ENCODE assay signal across 8 cellular contexts in the genomic region with DNA sequence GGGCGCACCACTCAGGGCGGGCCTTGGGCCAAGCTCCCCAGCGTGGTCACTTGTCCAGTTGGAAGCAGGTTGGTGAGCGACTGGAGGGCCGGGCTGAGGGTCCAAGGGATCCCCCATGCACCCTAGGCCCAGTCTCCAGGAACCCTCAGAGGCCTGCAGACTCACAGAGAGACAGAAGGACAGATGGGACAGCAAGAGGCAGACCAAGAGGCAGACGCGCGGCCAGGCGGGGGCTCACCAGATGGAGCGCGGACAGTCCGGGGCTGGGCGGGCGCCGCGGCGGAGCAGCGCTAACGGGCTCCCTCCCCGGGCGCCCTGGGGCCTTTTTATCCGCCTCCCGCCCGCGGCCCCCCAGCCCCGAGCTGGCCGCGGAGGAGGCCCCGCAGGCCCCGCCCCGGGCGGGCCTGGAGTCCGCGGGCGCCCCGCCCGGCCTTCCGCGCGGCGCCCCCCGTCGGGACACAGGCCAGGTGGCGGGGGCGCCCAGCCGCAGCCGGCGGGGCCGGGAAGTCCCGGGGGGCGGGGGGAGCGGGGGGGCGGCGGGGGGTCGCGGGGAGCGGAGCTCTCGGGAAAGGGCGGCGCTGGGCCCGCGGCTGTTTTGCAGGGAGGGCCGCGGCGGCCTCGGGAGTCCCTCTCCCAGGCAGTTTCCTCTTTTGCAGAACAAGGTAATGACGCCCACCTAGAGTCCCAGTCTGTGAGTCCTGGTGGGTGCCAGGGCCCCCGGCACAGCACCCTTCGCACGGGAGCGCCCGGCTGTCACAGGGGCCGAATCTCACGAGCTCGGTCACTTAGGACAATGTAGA. TPM values are rescaled to one million over a fixed set of nuclear protein-coding genes. Genes with fewer than 3 reads are reported as not detected.
A peak's percentile ranks its signal among the peaks of the same experiment; 100 is the strongest.
DNase-seq lines count a peak whose midpoint lies in the region; ATAC-seq and TF ChIP-seq lines count a peak whose summit lies in the region.

A gene (minus strand): TSS at position 301 of the 800 bp plus-strand sequence. CDS start 5,175 bp downstream, outside the sequence.

- H3K27ac Mint-ChIP-seq in activated T-cell treated with anti-CD3 and anti-CD28 coated beads, Interleukin-2, amount 50 U/mL, for 24 hours: no peak within 1 kb of the TSS
- no peak within 1 kb of the TSS for H3K27ac Mint-ChIP-seq in endodermal cell

- H3K36me3 Mint-ChIP-seq in activated T-cell treated with anti-CD3 and anti-CD28 coated beads, Interleukin-2, amount 50 U/mL, for 24 hours (ENCODE audit: low read depth): no peaks in the 10 kb centered on the region
- no peaks in the 10 kb centered on the region for H3K36me3 Mint-ChIP-seq in endodermal cell (ENCODE audit: low read depth)

- POLR2A ChIA-PET in PC-3 (lab: Charles Lee; ENCODE audit: unreplicated experiment): no interaction called here

- H3K4me3 ChIP-seq in PC-3 (ENCODE audit: low read length): peak within 1 kb of the TSS; percentile 61
- H3K4me3 ChIP-seq in endodermal cell (ENCODE audit: low read length): peak within 1 kb of the TSS; percentile 23
- no peak within 1 kb of the TSS for H3K4me3 ChIP-seq in mucosa of descending colon

- H3K4me1 ChIP-seq in PC-3 (ENCODE audit: insufficient read depth, low read length) (peaks cover 27% of the 10 kb centered on the region), endodermal cell (ENCODE audit: control insufficient read depth, insufficient read depth, low read length) (peaks cover 5% of the 10 kb centered on the region), mucosa of descending colon (ENCODE audit: low read depth) (peaks cover 4% of the 10 kb centered on the region)

- BruUV-seq in PC-3 (replicated peaks; lab: Mats Ljungman, UMichigan): no TSS peak

- DNase-seq in activated T-cell treated with anti-CD3 and anti-CD28 coated beads, Interleukin-2, amount 50 U/mL, for 24 hours: no peak
- DNase-seq in activated T-cell treated with anti-CD3 and anti-CD28 coated beads for 4 hours: no peak
- peak; percentile 19 for DNase-seq in PC-3
- DNase-seq in endodermal cell: peak; percentile 80
- peak in 2 of 3 donors; percentile 14 to 48 for DNase-seq in mucosa of descending colon
- DNase-seq in NK-92 treated with Interleukin-12 subunit alpha and Interleukin-12 subunit beta, amount 100 ng/mL, for 24 hours (lab: John Stamatoyannopoulos, UW): no peak
- DNase-seq in stimulated activated naive CD4-positive, alpha-beta T cell (lab: John Stamatoyannopoulos, UW): no peak
- DNase-seq in stimulated activated CD4-positive, alpha-beta T cell treated with anti-CD3 and anti-CD28 coated beads, Interleukin-4, amount 100 ng/mL, for 1 hour: no peak

- H3K4me2 ChIP-seq in PC-3 (ENCODE audit: low read length): peak within 1 kb of the TSS; percentile 89

- no peak for TF ChIP-seq CTCF in PC-3 (conservative IDR thresholded peaks at IDR 0.05; ENCODE audit: low read depth, low read length)
- no peak for TF ChIP-seq CTCF in endodermal cell (conservative IDR thresholded peaks at IDR 0.05)
- TF ChIP-seq CTCF in mucosa of descending colon (IDR thresholded peaks at IDR 0.05): no peak

- no peaks in the 10 kb centered on the region for H4K20me1 ChIP-seq in PC-3 (ENCODE audit: low read length)

- H3K27me3 Mint-ChIP-seq in activated T-cell treated with anti-CD3 and anti-CD28 coated beads, Interleukin-2, amount 50 U/mL, for 24 hours: peaks cover 60% of the 10 kb centered on the region
- peaks cover 26% of the 10 kb centered on the region for H3K27me3 Mint-ChIP-seq in endodermal cell (ENCODE audit: insufficient read depth)

- H3F3A ChIP-seq in PC-3 (ENCODE audit: low read length, unreplicated experiment): no peaks in the 10 kb centered on the region

- H3K9me3 ChIP-seq in PC-3 (ENCODE audit: low read length) (no peaks in the 10 kb centered on the region), endodermal cell (ENCODE audit: control insufficient read depth, low read length) (no peaks in the 10 kb centered on the region), mucosa of descending colon (no peaks in the 10 kb centered on the region)

- H3K36me3 ChIP-seq in PC-3 (ENCODE audit: low read depth, low read length) (no peaks in the 10 kb centered on the region), endodermal cell (ENCODE audit: control insufficient read depth, insufficient read depth, low read length) (no peaks in the 10 kb centered on the region), mucosa of descending colon (ENCODE audit: low read depth) (no peaks in the 10 kb centered on the region)

- peaks cover 2% of the 10 kb centered on the region for H3K4me1 Mint-ChIP-seq in activated T-cell treated with anti-CD3 and anti-CD28 coated beads, Interleukin-2, amount 50 U/mL, for 24 hours (ENCODE audit: low read depth)
- peaks cover 26% of the 10 kb centered on the region for H3K4me1 Mint-ChIP-seq in endodermal cell

- H3K79me2 ChIP-seq in PC-3 (ENCODE audit: low read length): no peaks in the 10 kb centered on the region

- intact Hi-C loops in PC-3 (cut with micrococcal nuclease): loop anchor here (2.0 to 10.0 kb wide), 3 partner anchors 41 to 397 kb away; no protein-coding TSS in a partner anchor
- intact Hi-C loops in mucosa of descending colon (cut with DNase I, micrococcal nuclease): no loop called here

- H3K27me3 ChIP-seq in PC-3 (ENCODE audit: low read length): no peaks in the 10 kb centered on the region
- no peaks in the 10 kb centered on the region for H3K27me3 ChIP-seq in endodermal cell (ENCODE audit: control insufficient read depth, insufficient read depth, low read length, poor library complexity, severe bottlenecking)

- H3K4me3 Mint-ChIP-seq in activated T-cell treated with anti-CD3 and anti-CD28 coated beads, Interleukin-2, amount 50 U/mL, for 24 hours: peak within 1 kb of the TSS; percentile 63
- H3K4me3 Mint-ChIP-seq in endodermal cell: peak within 1 kb of the TSS; percentile 63

- ATAC-seq in PC-3: peak; percentile 16
- ATAC-seq in mucosa of descending colon: peak; percentile 31

- H2AFZ ChIP-seq in PC-3 (ENCODE audit: low read length): peak within 1 kb of the TSS; percentile 83

- H3K27ac ChIP-seq in PC-3 (ENCODE audit: low read length) (peak within 1 kb of the TSS; percentile 67), endodermal cell (ENCODE audit: low read depth, low read length) (no peak within 1 kb of the TSS)

- 22 to 29% methylated on average over 21 to 60 of the region's 75 CpGs for WGBS in endodermal cell (ENCODE audit: insufficient coverage in 1 of 2, insufficient read length in 1 of 2), 2 experiments

- CTCF ChIA-PET in PC-3 (lab: Charles Lee): interaction anchor here (0.9 kb wide), 1 partner anchor 42 kb away, joined by 3 read pairs; no protein-coding TSS in a partner anchor

- H3K9me2 ChIP-seq in PC-3 (replicated peaks; ENCODE audit: low read length): no peaks in the 10 kb centered on the region

- no peaks in the 10 kb centered on the region for H3K9me3 Mint-ChIP-seq in activated T-cell treated with anti-CD3 and anti-CD28 coated beads, Interleukin-2, amount 50 U/mL, for 24 hours
- H3K9me3 Mint-ChIP-seq in endodermal cell: no peaks in the 10 kb centered on the region

- H3K9ac ChIP-seq in PC-3 (ENCODE audit: low read length) (peak within 1 kb of the TSS; percentile 37), endodermal cell (ENCODE audit: extremely low read depth, low read length, poor library complexity, severe bottlenecking) (peak within 1 kb of the TSS; percentile 15)

RNA-seq across cellular contexts. Expression of the gene that starts here (rescaled TPM):
- 7.8 and 8.2 TPM in 2 replicates for total RNA-seq in PC-3 (2014; rRNA removed)
- total RNA-seq in endodermal cell: under 1 TPM; 0.57 to 0.77 TPM
- 4.0 TPM for polyA plus RNA-seq in endodermal cell (2013, experiment 1 of 2)
- 4.2 TPM for polyA plus RNA-seq in endodermal cell (2013, experiment 2 of 2)
- 1 to 10 TPM in 1 of 3 donors, under 1 TPM in 2; 0.58 to 7.8 (median 0.58) TPM for total RNA-seq in mucosa of descending colon

Comparison
In these comparisons a context has a peak if more than half of its experiments do, and no peak if none do; other contexts are left out.
1. DNase-seq: peak in PC-3 (single experiment), endodermal cell (single experiment) and mucosa of descending colon (2 of 3); none in activated T-cell treated with anti-CD3 and anti-CD28 coated beads, Interleukin-2, amount 50 U/mL, for 24 hours (single experiment), activated T-cell treated with anti-CD3 and anti-CD28 coated beads for 4 hours (single experiment), NK-92 treated with Interleukin-12 subunit alpha and Interleukin-12 subunit beta, amount 100 ng/mL, for 24 hours (single experiment), stimulated activated naive CD4-positive, alpha-beta T cell (0 of 6) and stimulated activated CD4-positive, alpha-beta T cell treated with anti-CD3 and anti-CD28 coated beads, Interleukin-4, amount 100 ng/mL, for 1 hour (single experiment).